Comparison of ENCODE assay signal across 11 cellular contexts in genomic region chr11:128824199-128825049, GRCh38. TPM values are rescaled to one million over a fixed set of nuclear protein-coding genes. Genes with fewer than 3 reads are reported as not detected.
DNase-seq lines count a peak whose midpoint lies in the region; TF ChIP-seq lines count a peak whose summit lies in the region.
"Had no signal": no experiment of that assay in that cellular context is flagged by ENCODE, and none has a peak within 500 bp of the region (broad histone marks: within the 10 kb centered on the region; RNA-seq: fewer than 3 reads in every experiment).

No MANE protein-coding gene starts in this region.

- H3K79me2 ChIP-seq in hepatocyte: no peaks in the 10 kb centered on the region

- intact Hi-C loops in ovary (cut with DNase I): loop anchor here in 2 of 4 donors (5.0 to 10.0 kb wide), 2 partner anchors 192 to 530 kb away; no protein-coding TSS in a partner anchor

- TF ChIP-seq EP300 in ovary (IDR thresholded peaks at IDR 0.05): no peak

- no peaks in the 10 kb centered on the region for H3K36me3 ChIP-seq in hepatocyte (replicated peaks; ENCODE audit: insufficient read depth, low read depth)
- no peaks in the 10 kb centered on the region for H3K36me3 ChIP-seq in ovary

- no peak overlapping the region for H3K27ac ChIP-seq in hepatocyte
- peak overlapping the region in 1 of 2 donors; percentile 36 for H3K27ac ChIP-seq in ovary

- H3K9me3 ChIP-seq in hepatocyte (ENCODE audit: low read depth) (no peaks in the 10 kb centered on the region), ovary (no peaks in the 10 kb centered on the region)

- no peaks in the 10 kb centered on the region for H3K27me3 Mint-ChIP-seq in T-helper 2 cell treated with Interferon-gamma antibody and Interleukin-4, amounts not matched to agents 5 μg/mL and 100 μg/mL, for 36 hours (ENCODE audit: low read depth)
- H3K27me3 Mint-ChIP-seq: activated T-cell treated with anti-CD3 and anti-CD28 coated beads, Interleukin-2, amount 50 U/mL, for 24 hours had no signal

- TF ChIP-seq CTCF in hepatocyte (IDR thresholded peaks at IDR 0.05; ENCODE audit: poor library complexity) (no peak), ovary (IDR thresholded peaks at IDR 0.05) (no peak)

- H3K9me2 ChIP-seq in hepatocyte (replicated peaks; ENCODE audit: insufficient read depth): no peaks in the 10 kb centered on the region

- no peaks in the 10 kb centered on the region for H3K4me1 Mint-ChIP-seq in T-helper 2 cell treated with Interferon-gamma antibody and Interleukin-4, amounts not matched to agents 5 μg/mL and 100 μg/mL, for 36 hours (ENCODE audit: low read depth)

- no peaks in the 10 kb centered on the region for H4K20me1 ChIP-seq in hepatocyte (ENCODE audit: insufficient read depth, poor library complexity, severe bottlenecking)

- H3K27me3 ChIP-seq in hepatocyte (peaks cover 3% of the 10 kb centered on the region), ovary (no peaks in the 10 kb centered on the region)

- H2AFZ ChIP-seq in hepatocyte: no peak overlapping the region

- no peak overlapping the region for H3K27ac Mint-ChIP-seq in T-helper 2 cell treated with Interferon-gamma antibody and Interleukin-4, amounts not matched to agents 5 μg/mL and 100 μg/mL, for 36 hours

- no peak overlapping the region for H3K4me3 Mint-ChIP-seq in T-helper 2 cell treated with Interferon-gamma antibody and Interleukin-4, amounts not matched to agents 5 μg/mL and 100 μg/mL, for 36 hours
- H3K4me3 Mint-ChIP-seq: activated T-cell treated with anti-CD3 and anti-CD28 coated beads, Interleukin-2, amount 50 U/mL, for 24 hours had no signal

- 41% methylated on average over 33 of the region's 68 CpGs for WGBS in hepatocyte (ENCODE audit: low lambda C conversion rate, missing lambda C conversion rate)
- 18 to 28% (median 19%) methylated on average over 48 to 68 of the region's 68 CpGs for WGBS in ovary, 3 donors

- TF ChIP-seq POLR2A in ovary (IDR thresholded peaks at IDR 0.05): no peak

- DNase-seq in AG08396 (ENCODE audit: low spot score): peak; percentile 26
- peak; percentile 63 for DNase-seq in astrocyte of the hippocampus (ENCODE audit: low read depth, low spot score)
- no peak for DNase-seq in hepatocyte (ENCODE audit: low spot score)
- DNase-seq in ovary: peak in 3 of 5 donors; percentile 53 to 67 (median 55)
- DNase-seq in T-helper 2 cell treated with Interferon-gamma antibody and Interleukin-4, amounts not matched to agents 5 μg/mL and 100 μg/mL, for 36 hours (ENCODE audit: low spot score): no peak
- DNase-seq in NCI-H2171 (lab: John Stamatoyannopoulos, UW): no peak
- no peak for DNase-seq in NCI-H2029 treated with DMSO at 0.1 percent for 48 hours (lab: John Stamatoyannopoulos, UW)
- DNase-seq in stimulated activated CD4-positive, alpha-beta T cell treated with anti-CD3 and anti-CD28 coated beads, Interleukin-2, amount 100 ng/mL, for 24 hours: no peak
- DNase-seq: activated T-cell treated with anti-CD3 and anti-CD28 coated beads, Interleukin-2, amount 50 U/mL, for 24 hours; small intestine had no signal

- H3K4me2 ChIP-seq in hepatocyte: peak overlapping the region; percentile 70

- H3K4me1 ChIP-seq in hepatocyte (ENCODE audit: insufficient read depth) (no peaks in the 10 kb centered on the region), ovary (ENCODE audit: insufficient read depth) (no peaks in the 10 kb centered on the region)

- H3K4me3 ChIP-seq in hepatocyte (no peak overlapping the region), ovary (no peak overlapping the region)

- H3K36me3 Mint-ChIP-seq in T-helper 2 cell treated with Interferon-gamma antibody and Interleukin-4, amounts not matched to agents 5 μg/mL and 100 μg/mL, for 36 hours (ENCODE audit: low read depth): peaks cover 1% of the 10 kb centered on the region

- no peaks in the 10 kb centered on the region for H3K9me3 Mint-ChIP-seq in T-helper 2 cell treated with Interferon-gamma antibody and Interleukin-4, amounts not matched to agents 5 μg/mL and 100 μg/mL, for 36 hours
- H3K9me3 Mint-ChIP-seq: activated T-cell treated with anti-CD3 and anti-CD28 coated beads, Interleukin-2, amount 50 U/mL, for 24 hours had no signal

RNA-seq across cellular contexts. Expression of gene KCNJ1, which starts 42.7 kb away (rescaled TPM):
- total RNA-seq in hepatocyte (not detected in 2 replicates), ovary (under 1 TPM in 1 of 7 donors, not detected in 6; 0.48 TPM)
- polyA plus RNA-seq in hepatocyte (not detected in 2 replicates), ovary (not detected)
- total RNA-seq: LHCN-M2 had no signal

Comparison
In these comparisons a context has a peak if more than half of its experiments do, and no peak if none do; other contexts are left out.
1. DNase-seq: peak in AG08396 (single experiment), astrocyte of the hippocampus (single experiment) and ovary (3 of 5); none in hepatocyte (single experiment), T-helper 2 cell treated with Interferon-gamma antibody and Interleukin-4, amounts not matched to agents 5 μg/mL and 100 μg/mL, for 36 hours (single experiment), NCI-H2171 (single experiment), NCI-H2029 treated with DMSO at 0.1 percent for 48 hours (single experiment) and stimulated activated CD4-positive, alpha-beta T cell treated with anti-CD3 and anti-CD28 coated beads, Interleukin-2, amount 100 ng/mL, for 24 hours (0 of 2).